Comparison of ENCODE assay signal across 16 cellular contexts in genomic region chr4:3310301-3311094, GRCh38. TPM values are rescaled to one million over a fixed set of nuclear protein-coding genes. Genes with fewer than 3 reads are reported as not detected.
DNase-seq lines count a peak whose midpoint lies in the region; ATAC-seq and TF ChIP-seq lines count a peak whose summit lies in the region.
"Had no signal": no experiment of that assay in that cellular context is flagged by ENCODE, and none has a peak within 500 bp of the region (broad histone marks: within the 10 kb centered on the region; RNA-seq: fewer than 3 reads in every experiment).

No MANE protein-coding gene starts in this region.

- TF ChIP-seq POLR2A in spleen (IDR thresholded peaks at IDR 0.05): no peak

- no peaks in the 10 kb centered on the region for H3K9me3 ChIP-seq in HEK293 (ENCODE audit: control insufficient read depth, insufficient read depth, low read depth, low read length)
- no peaks in the 10 kb centered on the region for H3K9me3 ChIP-seq in spleen
- H3K9me3 ChIP-seq: MG63, uterus had no signal

- no peaks in the 10 kb centered on the region for H3K27me3 ChIP-seq in spleen (replicated peaks in 1 of 7)
- H3K27me3 ChIP-seq: MG63, neural progenitor cell, uterus had no signal

- intact Hi-C loops in spleen (cut with DNase I; ENCODE audit: low total_unique reads): no loop called here

- in situ Hi-C loops in GM13977 (cut with MboI; ENCODE audit: low pct_unique_long_range_greater_than_20kb, low sequenced_read_pairs, unreplicated experiment): no loop called here

- CTCF ChIA-PET in HEK293 (lab: Yijun Ruan, JAX): no interaction called here

- no peaks in the 10 kb centered on the region for H3K36me3 ChIP-seq in HEK293 (ENCODE audit: control insufficient read depth in 2 of 2, insufficient read depth in 1 of 2, low read length in 2 of 2)
- H3K36me3 ChIP-seq in spleen: no peaks in the 10 kb centered on the region
- H3K36me3 ChIP-seq: MG63, neural progenitor cell, uterus had no signal

- H3K27ac ChIP-seq in HEK293 (ENCODE audit: extremely low read depth, low read depth, low read length): no peak overlapping the region
- H3K27ac ChIP-seq in spleen: no peak overlapping the region
- H3K27ac ChIP-seq: neural progenitor cell, uterus had no signal

- TF ChIP-seq CTCF in HEK293 (tag by site-specific recombination; IDR thresholded peaks at IDR 0.05) (no peak), spleen (IDR thresholded peaks at IDR 0.05 in 8 of 11, conservative IDR thresholded peaks at IDR 0.05 in 3 of 11) (no peak), GM13977 (IDR thresholded peaks at IDR 0.05; ENCODE audit: extremely low read depth, insufficient read depth, missing control alignments) (no peak)

- no peak for ATAC-seq in HG03159 (IDR thresholded peaks at IDR 0.05; ENCODE audit: unreplicated experiment)

- DNase-seq in activated CD8-positive, alpha-beta memory T cell treated with anti-CD3 and anti-CD28 coated beads, Interleukin-2, amount 50 U/mL, for 48 hours: peak; percentile 45
- DNase-seq in activated CD8-positive, alpha-beta memory T cell treated with anti-CD3 and anti-CD28 coated beads, Interleukin-2, amount 50 U/mL, for 4 hours: no peak
- DNase-seq in islet precursor cell (peak; percentile 45), spleen (peak; percentile 58), GM13977 (ENCODE audit: low spot score) (no peak), NAMALWA (ENCODE audit: low spot score) (no peak)
- DNase-seq: ACHN; MG63; NCI-H1694; NCI-H226; SIG-M5; stimulated activated CD4-positive, alpha-beta T cell treated with anti-CD3 and anti-CD28 coated beads, Interleukin-12 subunit alpha, Interleukin-12 subunit beta, amount 100 ng/mL, for 4 hours; uterus had no signal

- POLR2A ChIA-PET in HEK293 (lab: Yijun Ruan, JAX): no interaction called here

- H3K4me3 ChIP-seq in HEK293 (ENCODE audit: low read depth, low read length) (no peak overlapping the region), spleen (no peak overlapping the region)
- H3K4me3 ChIP-seq: MG63, neural progenitor cell, uterus had no signal

- H3K4me1 ChIP-seq in HEK293 (ENCODE audit: control insufficient read depth, insufficient read depth, low read length) (no peaks in the 10 kb centered on the region), spleen (peaks cover 0 to 25% (median 14%) of the 10 kb centered on the region in 6 donors)
- H3K4me1 ChIP-seq: uterus had no signal

- WGBS in spleen, 5 donors: 80 to 92% (median 87%) methylated on average over 19 to 21 of the region's 21 CpGs

TF ChIP-seq in HEK293, 187 proteins besides CTCF, POLR2A, EP300 and RAD21:
- TF ChIP-seq KLF8 (tag by site-specific recombination; IDR thresholded peaks at IDR 0.05) (no peak), ZFHX2 (tag by site-specific recombination; conservative IDR thresholded peaks at IDR 0.05) (peak; percentile 17; the same call in 1 of the 2 replicates), EGR2 (tag by site-specific recombination; IDR thresholded peaks at IDR 0.05; ENCODE audit: low read depth) (peak; percentile 57)
TF ChIP-seq in HEK293: peak in this region for 2.

RNA-seq across cellular contexts. Expression of gene RGS12, which starts 17.7 kb away (rescaled TPM):
- 10 to 100 TPM; 12.0 to 36.2 (median 18.8) TPM for total RNA-seq in spleen
- polyA plus RNA-seq in spleen: 10 to 100 TPM in 2 of 3 donors, 1 to 10 TPM in 1; 7.5 to 26.5 (median 23.1) TPM

Comparison
In these comparisons a context has a peak if more than half of its experiments do, and no peak if none do; other contexts are left out.
1. DNase-seq: peak in activated CD8-positive, alpha-beta memory T cell treated with anti-CD3 and anti-CD28 coated beads, Interleukin-2, amount 50 U/mL, for 48 hours (single experiment), islet precursor cell (single experiment) and spleen (single experiment); none in activated CD8-positive, alpha-beta memory T cell treated with anti-CD3 and anti-CD28 coated beads, Interleukin-2, amount 50 U/mL, for 4 hours (single experiment), GM13977 (single experiment) and NAMALWA (single experiment).